ENCODE assay signal across 18 cellular contexts in genomic region chr6:136983692-136984091, GRCh38.
DNase-seq lines count a peak whose midpoint lies in the region; ATAC-seq and TF ChIP-seq lines count a peak whose summit lies in the region.
"Had no signal": no experiment of that assay in that cellular context is flagged by ENCODE, and none has a peak within 500 bp of the region (broad histone marks: within the 10 kb centered on the region; RNA-seq: fewer than 3 reads in every experiment).

No MANE protein-coding gene starts in this region.

- no peaks in the 10 kb centered on the region for H3K36me3 Mint-ChIP-seq in endothelial cell (ENCODE audit: low read depth, unreplicated experiment)
- H3K36me3 Mint-ChIP-seq: CD8-positive, alpha-beta memory T cell had no signal

- no peak overlapping the region for H3K4me3 ChIP-seq in thyroid gland (replicated peaks in 1 of 3)

- H3K9me3 ChIP-seq in thyroid gland: no peaks in the 10 kb centered on the region

- peak; percentile 82 for ATAC-seq in left ventricle myocardium superior
- ATAC-seq: Panc1 had no signal

- no peak for TF ChIP-seq CTCF in C4-2B (conservative IDR thresholded peaks at IDR 0.05)
- no peak for TF ChIP-seq CTCF in VCaP (conservative IDR thresholded peaks at IDR 0.05)
- TF ChIP-seq CTCF in endothelial cell (IDR thresholded peaks at IDR 0.05; ENCODE audit: unreplicated experiment): no peak
- no peak for TF ChIP-seq CTCF in thyroid gland (IDR thresholded peaks at IDR 0.05)

- H3K4me1 Mint-ChIP-seq in endothelial cell (ENCODE audit: unreplicated experiment): peaks cover 4% of the 10 kb centered on the region
- H3K4me1 Mint-ChIP-seq: CD8-positive, alpha-beta memory T cell had no signal

- no peaks in the 10 kb centered on the region for H3K36me3 ChIP-seq in thyroid gland

- intact Hi-C loops in left ventricle myocardium superior (cut with micrococcal nuclease): no loop called here
- intact Hi-C loops in thyroid gland (cut with DNase I): no loop called here

- WGBS in thyroid gland, 2 donors: 80 to 89% methylated on average over 2 of the region's 2 CpGs

- no peak for TF ChIP-seq POLR2A in thyroid gland (IDR thresholded peaks at IDR 0.05)

- no peak overlapping the region for H3K4me3 Mint-ChIP-seq in endothelial cell (ENCODE audit: unreplicated experiment)
- H3K4me3 Mint-ChIP-seq: CD8-positive, alpha-beta memory T cell; H9 had no signal

- H3K9me3 Mint-ChIP-seq in endothelial cell (ENCODE audit: unreplicated experiment): no peaks in the 10 kb centered on the region
- H3K9me3 Mint-ChIP-seq: CD8-positive, alpha-beta memory T cell; H9 had no signal

- DNase-seq in NCI-H1092 treated with DMSO at 0.1 percent for 48 hours (lab: John Stamatoyannopoulos, UW): peak; percentile 49
- DNase-seq in left ventricle myocardium superior: peak; percentile 36
- DNase-seq in A172 (ENCODE audit: low spot score): no peak
- DNase-seq in activated CD8-positive, alpha-beta memory T cell treated with anti-CD3 and anti-CD28 coated beads for 24 hours: no peak
- no peak for DNase-seq in endothelial cell (ENCODE audit: low spot score)
- DNase-seq in thyroid gland: no peak
- DNase-seq: CD8-positive, alpha-beta memory T cell; DMS53; H9; MV-4-11; NCI-H146; NCI-H2107; NCI-H345; NCI-H774; SIG-M5 had no signal

- no peaks in the 10 kb centered on the region for H3K4me1 ChIP-seq in thyroid gland

- H3K27ac ChIP-seq in C4-2B (peak overlapping the region; percentile 21; the same call in 1 of the 2 replicates), VCaP (peak overlapping the region; percentile 85), thyroid gland (no peak overlapping the region)

- no peaks in the 10 kb centered on the region for H3K27me3 Mint-ChIP-seq in endothelial cell (ENCODE audit: unreplicated experiment)

- no peak overlapping the region for H3K27ac Mint-ChIP-seq in endothelial cell (ENCODE audit: unreplicated experiment)
- H3K27ac Mint-ChIP-seq: CD8-positive, alpha-beta memory T cell; H9 had no signal

- H3K27me3 ChIP-seq in thyroid gland: no peaks in the 10 kb centered on the region

Comparison
In these comparisons a context has a peak if more than half of its experiments do, and no peak if none do; other contexts are left out.
1. H3K27ac ChIP-seq: peak in C4-2B (single experiment) and VCaP (single experiment); none in thyroid gland (0 of 3).
2. DNase-seq: peak in NCI-H1092 treated with DMSO at 0.1 percent for 48 hours (single experiment) and left ventricle myocardium superior (single experiment); none in A172 (single experiment), activated CD8-positive, alpha-beta memory T cell treated with anti-CD3 and anti-CD28 coated beads for 24 hours (single experiment), endothelial cell (single experiment) and thyroid gland (0 of 2).